ENCODE assay signal across 12 cellular contexts in genomic region chr2:112640800-112641675, GRCh38. TPM values are rescaled to one million over a fixed set of nuclear protein-coding genes. Genes with fewer than 3 reads are reported as not detected.
DNase-seq lines count a peak whose midpoint lies in the region.
"Had no signal": no experiment of that assay in that cellular context is flagged by ENCODE, and none has a peak within 500 bp of the region (broad histone marks: within the 10 kb centered on the region; RNA-seq: fewer than 3 reads in every experiment).

No MANE protein-coding gene starts in this region.

- H3K27me3 Mint-ChIP-seq in activated CD4-positive, alpha-beta T cell treated with anti-CD3 and anti-CD28 coated beads, Interleukin-2, amount 10 ng/mL, durations not matched to agents 24 days and 14 days: no peaks in the 10 kb centered on the region

- no peaks in the 10 kb centered on the region for H3K36me3 ChIP-seq in SJCRH30
- H3K36me3 ChIP-seq: spleen had no signal

- peak overlapping the region; percentile 59 for H3K27ac Mint-ChIP-seq in activated CD4-positive, alpha-beta T cell treated with anti-CD3 and anti-CD28 coated beads, Interleukin-2, amount 10 ng/mL, durations not matched to agents 24 days and 14 days

- peak overlapping the region; percentile 18 for H3K4me3 Mint-ChIP-seq in activated CD4-positive, alpha-beta T cell treated with anti-CD3 and anti-CD28 coated beads, Interleukin-2, amount 10 ng/mL, durations not matched to agents 24 days and 14 days

- no peaks in the 10 kb centered on the region for H3K9me3 Mint-ChIP-seq in activated CD4-positive, alpha-beta T cell treated with anti-CD3 and anti-CD28 coated beads, Interleukin-2, amount 10 ng/mL, durations not matched to agents 24 days and 14 days
- H3K9me3 Mint-ChIP-seq: activated naive CD4-positive, alpha-beta T cell treated with anti-CD3 and anti-CD28 coated beads, Interleukin-2, amount 50 U/mL, for 72 hours had no signal

- DNase-seq in activated CD4-positive, alpha-beta T cell treated with anti-CD3 and anti-CD28 coated beads, Interleukin-2, amount 10 ng/mL, durations not matched to agents 24 days and 14 days: no peak
- no peak for DNase-seq in activated CD4-positive, alpha-beta T cell treated with anti-CD3 and anti-CD28 coated beads for 48 hours
- DNase-seq in SJCRH30 (peak; percentile 29 to 53), fibroblast of gingiva (ENCODE audit: low read depth) (peak; percentile 66), NCI-H1092 (lab: John Stamatoyannopoulos, UW) (no peak)
- no peak for DNase-seq in stimulated activated CD4-positive, alpha-beta T cell treated with anti-CD3 and anti-CD28 coated beads, Interleukin-4, amount 100 ng/mL, for 4 hours
- no peak for DNase-seq in activated CD4-positive, alpha-beta T cell treated with anti-CD3 and anti-CD28 coated beads for 4 hours
- DNase-seq: NCI-H1105 treated with DMSO at 0.1 percent for 48 hours, spleen had no signal

- H3K27ac ChIP-seq in SJCRH30 (no peak overlapping the region; the same call in 1 of the 2 replicates), skin epidermis (peak overlapping the region in 12 of 21 experiments; percentile 1 to 83 (median 40))
- H3K27ac ChIP-seq: hepatocyte had no signal

- H3K4me3 ChIP-seq in SJCRH30 (no peak overlapping the region), skin epidermis (no peak overlapping the region)
- H3K4me3 ChIP-seq: hepatocyte, spleen had no signal

- peaks cover 17% of the 10 kb centered on the region for H3K4me1 ChIP-seq in SJCRH30

- intact Hi-C loops in activated CD4-positive, alpha-beta T cell treated with anti-CD3 and anti-CD28 coated beads, Interleukin-2, amount 10 ng/mL, durations not matched to agents 24 days and 14 days (cut with micrococcal nuclease): loop anchor here (1.0 kb wide), 1 partner anchor 10 kb away; no protein-coding TSS in a partner anchor

- H3K9me3 ChIP-seq in SJCRH30 (replicated peaks): no peaks in the 10 kb centered on the region
- H3K9me3 ChIP-seq: spleen had no signal

- no peaks in the 10 kb centered on the region for H3K27me3 ChIP-seq in SJCRH30
- H3K27me3 ChIP-seq: hepatocyte, spleen had no signal

- H3K4me1 Mint-ChIP-seq in activated CD4-positive, alpha-beta T cell treated with anti-CD3 and anti-CD28 coated beads, Interleukin-2, amount 10 ng/mL, durations not matched to agents 24 days and 14 days: peaks cover 52% of the 10 kb centered on the region

- H3K36me3 Mint-ChIP-seq in activated CD4-positive, alpha-beta T cell treated with anti-CD3 and anti-CD28 coated beads, Interleukin-2, amount 10 ng/mL, durations not matched to agents 24 days and 14 days (ENCODE audit: low read depth): peaks cover 15% of the 10 kb centered on the region

RNA-seq across cellular contexts. Expression of gene SLC20A1, which starts 4.7 kb away (rescaled TPM):
- 180 and 182 TPM in 2 replicates for total RNA-seq in activated CD4-positive, alpha-beta T cell treated with anti-CD3 and anti-CD28 coated beads, Interleukin-2, amount 10 ng/mL, durations not matched to agents 24 days and 14 days
- total RNA-seq in SJCRH30 (2014; rRNA removed; shearing (Covaris generic)): 69.5 and 83.7 TPM in 2 replicates

RNA-seq across cellular contexts. Expression of gene CHCHD5, which starts 56.6 kb away (rescaled TPM):
- 36.4 and 37.6 TPM in 2 replicates for total RNA-seq in activated CD4-positive, alpha-beta T cell treated with anti-CD3 and anti-CD28 coated beads, Interleukin-2, amount 10 ng/mL, durations not matched to agents 24 days and 14 days
- 11.2 and 12.3 TPM in 2 replicates for total RNA-seq in SJCRH30 (2014; rRNA removed; shearing (Covaris generic))

Comparison
In these comparisons a context has a peak if more than half of its experiments do, and no peak if none do; other contexts are left out.
1. DNase-seq: peak in SJCRH30 (2 of 2) and fibroblast of gingiva (single experiment); none in activated CD4-positive, alpha-beta T cell treated with anti-CD3 and anti-CD28 coated beads, Interleukin-2, amount 10 ng/mL, durations not matched to agents 24 days and 14 days (single experiment), activated CD4-positive, alpha-beta T cell treated with anti-CD3 and anti-CD28 coated beads for 48 hours (single experiment), NCI-H1092 (single experiment), stimulated activated CD4-positive, alpha-beta T cell treated with anti-CD3 and anti-CD28 coated beads, Interleukin-4, amount 100 ng/mL, for 4 hours (0 of 2) and activated CD4-positive, alpha-beta T cell treated with anti-CD3 and anti-CD28 coated beads for 4 hours (0 of 2).